1 cellular context compared by ENCODE assay signal in genomic region chr20:37316775-37317170, GRCh38.
TF ChIP-seq lines count a peak whose summit lies in the region.

No MANE protein-coding gene starts in this region.

TF ChIP-seq in K562, 482 proteins besides CTCF, POLR2A, EP300 and RAD21:
- TF ChIP-seq ZNF511 (CRISPR knock-in tag; IDR thresholded peaks at IDR 0.05) (no peak), MEF2A (IDR thresholded peaks at IDR 0.05; ENCODE audit: control insufficient read depth, low read depth, low read length) (no peak), ZNF253 (CRISPR knock-in tag; conservative IDR thresholded peaks at IDR 0.05) (no peak), SNAPC5 (CRISPR knock-in tag; IDR thresholded peaks at IDR 0.05) (no peak), ZNF699 (CRISPR knock-in tag; IDR thresholded peaks at IDR 0.05; ENCODE audit: insufficient replicate concordance) (no peak), MGA (IDR thresholded peaks at IDR 0.05) (no peak), BDP1 (IDR thresholded peaks at IDR 0.05; ENCODE audit: insufficient read depth, insufficient read length) (no peak), HNRNPK (IDR thresholded peaks at IDR 0.05; ENCODE audit: low read depth, low read length, poor library complexity, severe bottlenecking) (no peak), TARDBP (IDR thresholded peaks at IDR 0.05) (no peak), ZBTB7A (IDR thresholded peaks at IDR 0.05; ENCODE audit: borderline replicate concordance, control insufficient read depth, low read depth, low read length) (no peak), ZNF143 (CRISPR knock-in tag; IDR thresholded peaks at IDR 0.05) (no peak), CCAR2 (IDR thresholded peaks at IDR 0.05; ENCODE audit: low read depth, low read length) (no peak), ELF1 (tag; IDR thresholded peaks at IDR 0.05) (no peak), ATF2 (CRISPR knock-in tag; IDR thresholded peaks at IDR 0.05) (no peak), TOE1 (IDR thresholded peaks at IDR 0.05; ENCODE audit: borderline replicate concordance) (no peak), TOE1 (CRISPR knock-in tag; IDR thresholded peaks at IDR 0.05; ENCODE audit: borderline replicate concordance, low read depth) (no peak), ZNF436 (CRISPR knock-in tag; IDR thresholded peaks at IDR 0.05) (no peak)
TF ChIP-seq in K562: peak in this region for 0.
